19 cellular contexts compared by ENCODE assay signal in the genomic region with DNA sequence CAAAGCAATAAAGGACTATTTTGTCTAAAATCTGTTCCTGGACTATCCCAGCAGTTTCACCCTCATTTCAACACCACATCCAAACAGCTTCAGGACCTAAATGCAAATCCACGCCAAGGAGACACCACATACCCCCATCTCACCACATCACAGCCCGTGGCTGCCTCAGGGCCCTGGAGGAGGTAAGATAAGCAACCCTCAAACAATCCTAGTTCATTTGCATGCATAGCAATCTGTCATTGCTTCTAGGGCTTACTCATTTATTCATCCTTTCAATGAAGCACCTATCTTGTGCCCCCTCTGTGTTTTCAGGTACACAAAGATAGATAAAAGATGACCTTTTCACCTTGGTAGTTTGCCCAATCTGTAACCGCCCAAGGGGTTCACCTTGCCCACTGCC.
DNase-seq lines count a peak whose midpoint lies in the region; ATAC-seq and TF ChIP-seq lines count a peak whose summit lies in the region.
"Had no signal": no experiment of that assay in that cellular context is flagged by ENCODE, and none has a peak within 500 bp of the region (broad histone marks: within the 10 kb centered on the region; RNA-seq: fewer than 3 reads in every experiment).

No MANE protein-coding gene starts in this region.

- TF ChIP-seq CTCF in endodermal cell (conservative IDR thresholded peaks at IDR 0.05) (no peak), upper lobe of right lung (IDR thresholded peaks at IDR 0.05) (no peak)

- DNase-seq in ELF-1 (ENCODE audit: low read depth, low spot score) (peak; percentile 53), NCI-H526 treated with DMSO at 0.1 percent for 48 hours (lab: John Stamatoyannopoulos, UW) (peak; percentile 80), endodermal cell (no peak), upper lobe of right lung (no peak)
- DNase-seq: DMS153, EL, GM23248, NCI-H1417, NCI-H187 treated with DMSO at 0.1 percent for 48 hours, NCI-H446, NCI-H82, T-helper 1 cell had no signal

- H3K27me3 Mint-ChIP-seq in endodermal cell (ENCODE audit: insufficient read depth), result no peaks in the 10 kb centered on the region

- H3K36me3 ChIP-seq in endodermal cell (ENCODE audit: control insufficient read depth, insufficient read depth, low read length), result no peaks in the 10 kb centered on the region
- no peaks in the 10 kb centered on the region for H3K36me3 ChIP-seq in upper lobe of right lung

- no peak overlapping the region for H3K27ac ChIP-seq in endodermal cell (ENCODE audit: low read depth, low read length)
- H3K27ac ChIP-seq in upper lobe of right lung, result no peak overlapping the region
- H3K27ac ChIP-seq: C4-2B, GM23248, SK-N-MC had no signal

- ATAC-seq in HG03159 (IDR thresholded peaks at IDR 0.05; ENCODE audit: unreplicated experiment) (peak; percentile 48), GM21786 (IDR thresholded peaks at IDR 0.05; ENCODE audit: unreplicated experiment) (no peak), HG02840 (IDR thresholded peaks at IDR 0.05; ENCODE audit: low FRiP score, unreplicated experiment) (no peak), GM18870 (IDR thresholded peaks at IDR 0.05; ENCODE audit: unreplicated experiment) (no peak), upper lobe of right lung (no peak)
- ATAC-seq: Right ventricle myocardium inferior had no signal

- H3K9me3 ChIP-seq in endodermal cell (ENCODE audit: control insufficient read depth, low read length), result peaks cover 8% of the 10 kb centered on the region
- H3K9me3 ChIP-seq in upper lobe of right lung, result no peaks in the 10 kb centered on the region

- no peak overlapping the region for H3K4me3 ChIP-seq in endodermal cell (ENCODE audit: low read length)
- no peak overlapping the region for H3K4me3 ChIP-seq in upper lobe of right lung
- H3K4me3 ChIP-seq: GM23248, SK-N-MC had no signal

- H3K4me1 ChIP-seq in endodermal cell (ENCODE audit: control insufficient read depth, insufficient read depth, low read length) (peaks cover 7% of the 10 kb centered on the region), upper lobe of right lung (no peaks in the 10 kb centered on the region)

- H3K27ac Mint-ChIP-seq in endodermal cell, result peak overlapping the region; percentile 14

- no peak overlapping the region for H3K9ac ChIP-seq in endodermal cell (ENCODE audit: extremely low read depth, low read length, poor library complexity, severe bottlenecking)
- H3K9ac ChIP-seq: GM23248 had no signal

- WGBS in endodermal cell (ENCODE audit: insufficient coverage in 1 of 2, insufficient read length in 1 of 2), 2 experiments, result 76 to 88% methylated on average over 1 to 3 of the region's 3 CpGs

- no peak overlapping the region for H3K4me3 Mint-ChIP-seq in endodermal cell

- intact Hi-C loops in upper lobe of right lung (cut with DNase I), result no loop called here

- H3K27me3 ChIP-seq in endodermal cell (ENCODE audit: control insufficient read depth, insufficient read depth, low read length, poor library complexity, severe bottlenecking) (no peaks in the 10 kb centered on the region), upper lobe of right lung (no peaks in the 10 kb centered on the region)

- H3K4me1 Mint-ChIP-seq in endodermal cell, result peaks cover 15% of the 10 kb centered on the region

- no peaks in the 10 kb centered on the region for H3K36me3 Mint-ChIP-seq in endodermal cell (ENCODE audit: low read depth)

- H3K9me3 Mint-ChIP-seq in endodermal cell, result peaks cover 21% of the 10 kb centered on the region

Comparison
In these comparisons a context has a peak if more than half of its experiments do, and no peak if none do; other contexts are left out.
1. DNase-seq: peak in ELF-1 (single experiment) and NCI-H526 treated with DMSO at 0.1 percent for 48 hours (single experiment); none in endodermal cell (single experiment) and upper lobe of right lung (single experiment).